1 cellular context compared by ENCODE assay signal in the genomic region with DNA sequence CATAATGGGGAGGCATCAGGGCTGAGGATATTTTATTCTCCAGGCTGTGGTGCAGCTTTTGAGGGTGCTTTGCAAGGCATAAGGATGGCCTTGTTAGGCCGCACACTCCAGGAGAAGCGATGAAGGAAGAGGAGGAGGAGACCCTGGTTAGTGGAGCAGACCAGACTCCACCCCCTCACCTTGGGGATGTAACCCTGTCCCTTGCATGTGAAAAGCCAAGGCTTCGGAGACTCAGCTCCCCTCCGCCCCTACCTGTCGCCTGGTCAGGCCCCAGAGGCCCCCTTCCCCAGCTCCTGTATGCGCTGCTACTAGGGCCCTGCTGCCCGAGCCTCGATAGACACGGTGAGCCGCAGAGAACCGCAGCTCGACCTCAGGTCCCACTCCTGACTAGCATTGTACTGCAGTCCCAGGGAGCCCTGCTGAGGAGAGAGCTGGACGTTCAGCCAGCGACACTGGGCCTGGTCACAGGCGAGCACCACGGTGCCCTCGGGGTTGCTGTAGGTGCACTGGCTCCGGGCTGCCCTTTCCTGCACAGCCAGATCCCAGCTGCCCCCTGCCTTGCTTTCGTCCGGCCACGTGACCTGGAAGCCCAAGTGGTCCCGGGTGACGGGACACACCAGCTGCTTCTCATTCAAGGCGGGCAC.
TF ChIP-seq lines count a peak whose summit lies in the region.

No MANE protein-coding gene starts in this region.

TF ChIP-seq in H1, 55 proteins besides CTCF, POLR2A, EP300 and RAD21:
- TF ChIP-seq KDM5A (IDR thresholded peaks at IDR 0.05; ENCODE audit: low read length) (no peak), POLR2AphosphoS5 (IDR thresholded peaks at IDR 0.05; ENCODE audit: low read depth, low read length) (no peak), CREB1 (IDR thresholded peaks at IDR 0.05) (no peak), SP1 (IDR thresholded peaks at IDR 0.05; ENCODE audit: low read depth, low read length) (no peak), SUZ12 (IDR thresholded peaks at IDR 0.05; ENCODE audit: low read length) (no peak), BACH1 (IDR thresholded peaks at IDR 0.05; ENCODE audit: low read length) (no peak), KDM4A (IDR thresholded peaks at IDR 0.05; ENCODE audit: low read depth, low read length, severe bottlenecking) (no peak), RFX5 (IDR thresholded peaks at IDR 0.05; ENCODE audit: borderline replicate concordance, low read depth, low read length) (no peak), SAP30 (IDR thresholded peaks at IDR 0.05; ENCODE audit: insufficient read depth, insufficient replicate concordance, low read length) (no peak), CHD1 (IDR thresholded peaks at IDR 0.05; ENCODE audit: low read depth, low read length) (no peak), CTBP2 (IDR thresholded peaks at IDR 0.05; ENCODE audit: borderline replicate concordance, insufficient read depth, insufficient read length, low read length) (no peak), GABPA (IDR thresholded peaks at IDR 0.05; ENCODE audit: borderline replicate concordance, insufficient read depth, low read length) (no peak), TEAD4 (IDR thresholded peaks at IDR 0.05; ENCODE audit: low read depth, low read length) (no peak)
- TF ChIP-seq, protein P1, sequence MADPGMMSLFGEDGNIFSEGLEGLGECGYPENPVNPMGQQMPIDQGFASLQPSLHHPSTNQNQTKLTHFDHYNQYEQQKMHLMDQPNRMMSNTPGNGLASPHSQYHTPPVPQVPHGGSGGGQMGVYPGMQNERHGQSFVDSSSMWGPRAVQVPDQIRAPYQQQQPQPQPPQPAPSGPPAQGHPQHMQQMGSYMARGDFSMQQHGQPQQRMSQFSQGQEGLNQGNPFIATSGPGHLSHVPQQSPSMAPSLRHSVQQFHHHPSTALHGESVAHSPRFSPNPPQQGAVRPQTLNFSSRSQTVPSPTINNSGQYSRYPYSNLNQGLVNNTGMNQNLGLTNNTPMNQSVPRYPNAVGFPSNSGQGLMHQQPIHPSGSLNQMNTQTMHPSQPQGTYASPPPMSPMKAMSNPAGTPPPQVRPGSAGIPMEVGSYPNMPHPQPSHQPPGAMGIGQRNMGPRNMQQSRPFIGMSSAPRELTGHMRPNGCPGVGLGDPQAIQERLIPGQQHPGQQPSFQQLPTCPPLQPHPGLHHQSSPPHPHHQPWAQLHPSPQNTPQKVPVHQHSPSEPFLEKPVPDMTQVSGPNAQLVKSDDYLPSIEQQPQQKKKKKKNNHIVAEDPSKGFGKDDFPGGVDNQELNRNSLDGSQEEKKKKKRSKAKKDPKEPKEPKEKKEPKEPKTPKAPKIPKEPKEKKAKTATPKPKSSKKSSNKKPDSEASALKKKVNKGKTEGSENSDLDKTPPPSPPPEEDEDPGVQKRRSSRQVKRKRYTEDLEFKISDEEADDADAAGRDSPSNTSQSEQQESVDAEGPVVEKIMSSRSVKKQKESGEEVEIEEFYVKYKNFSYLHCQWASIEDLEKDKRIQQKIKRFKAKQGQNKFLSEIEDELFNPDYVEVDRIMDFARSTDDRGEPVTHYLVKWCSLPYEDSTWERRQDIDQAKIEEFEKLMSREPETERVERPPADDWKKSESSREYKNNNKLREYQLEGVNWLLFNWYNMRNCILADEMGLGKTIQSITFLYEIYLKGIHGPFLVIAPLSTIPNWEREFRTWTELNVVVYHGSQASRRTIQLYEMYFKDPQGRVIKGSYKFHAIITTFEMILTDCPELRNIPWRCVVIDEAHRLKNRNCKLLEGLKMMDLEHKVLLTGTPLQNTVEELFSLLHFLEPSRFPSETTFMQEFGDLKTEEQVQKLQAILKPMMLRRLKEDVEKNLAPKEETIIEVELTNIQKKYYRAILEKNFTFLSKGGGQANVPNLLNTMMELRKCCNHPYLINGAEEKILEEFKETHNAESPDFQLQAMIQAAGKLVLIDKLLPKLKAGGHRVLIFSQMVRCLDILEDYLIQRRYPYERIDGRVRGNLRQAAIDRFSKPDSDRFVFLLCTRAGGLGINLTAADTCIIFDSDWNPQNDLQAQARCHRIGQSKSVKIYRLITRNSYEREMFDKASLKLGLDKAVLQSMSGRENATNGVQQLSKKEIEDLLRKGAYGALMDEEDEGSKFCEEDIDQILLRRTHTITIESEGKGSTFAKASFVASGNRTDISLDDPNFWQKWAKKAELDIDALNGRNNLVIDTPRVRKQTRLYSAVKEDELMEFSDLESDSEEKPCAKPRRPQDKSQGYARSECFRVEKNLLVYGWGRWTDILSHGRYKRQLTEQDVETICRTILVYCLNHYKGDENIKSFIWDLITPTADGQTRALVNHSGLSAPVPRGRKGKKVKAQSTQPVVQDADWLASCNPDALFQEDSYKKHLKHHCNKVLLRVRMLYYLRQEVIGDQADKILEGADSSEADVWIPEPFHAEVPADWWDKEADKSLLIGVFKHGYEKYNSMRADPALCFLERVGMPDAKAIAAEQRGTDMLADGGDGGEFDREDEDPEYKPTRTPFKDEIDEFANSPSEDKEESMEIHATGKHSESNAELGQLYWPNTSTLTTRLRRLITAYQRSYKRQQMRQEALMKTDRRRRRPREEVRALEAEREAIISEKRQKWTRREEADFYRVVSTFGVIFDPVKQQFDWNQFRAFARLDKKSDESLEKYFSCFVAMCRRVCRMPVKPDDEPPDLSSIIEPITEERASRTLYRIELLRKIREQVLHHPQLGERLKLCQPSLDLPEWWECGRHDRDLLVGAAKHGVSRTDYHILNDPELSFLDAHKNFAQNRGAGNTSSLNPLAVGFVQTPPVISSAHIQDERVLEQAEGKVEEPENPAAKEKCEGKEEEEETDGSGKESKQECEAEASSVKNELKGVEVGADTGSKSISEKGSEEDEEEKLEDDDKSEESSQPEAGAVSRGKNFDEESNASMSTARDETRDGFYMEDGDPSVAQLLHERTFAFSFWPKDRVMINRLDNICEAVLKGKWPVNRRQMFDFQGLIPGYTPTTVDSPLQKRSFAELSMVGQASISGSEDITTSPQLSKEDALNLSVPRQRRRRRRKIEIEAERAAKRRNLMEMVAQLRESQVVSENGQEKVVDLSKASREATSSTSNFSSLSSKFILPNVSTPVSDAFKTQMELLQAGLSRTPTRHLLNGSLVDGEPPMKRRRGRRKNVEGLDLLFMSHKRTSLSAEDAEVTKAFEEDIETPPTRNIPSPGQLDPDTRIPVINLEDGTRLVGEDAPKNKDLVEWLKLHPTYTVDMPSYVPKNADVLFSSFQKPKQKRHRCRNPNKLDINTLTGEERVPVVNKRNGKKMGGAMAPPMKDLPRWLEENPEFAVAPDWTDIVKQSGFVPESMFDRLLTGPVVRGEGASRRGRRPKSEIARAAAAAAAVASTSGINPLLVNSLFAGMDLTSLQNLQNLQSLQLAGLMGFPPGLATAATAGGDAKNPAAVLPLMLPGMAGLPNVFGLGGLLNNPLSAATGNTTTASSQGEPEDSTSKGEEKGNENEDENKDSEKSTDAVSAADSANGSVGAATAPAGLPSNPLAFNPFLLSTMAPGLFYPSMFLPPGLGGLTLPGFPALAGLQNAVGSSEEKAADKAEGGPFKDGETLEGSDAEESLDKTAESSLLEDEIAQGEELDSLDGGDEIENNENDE (IDR thresholded peaks at IDR 0.05; ENCODE audit: insufficient replicate concordance, low read length) = no peak
- TF ChIP-seq, protein P2, sequence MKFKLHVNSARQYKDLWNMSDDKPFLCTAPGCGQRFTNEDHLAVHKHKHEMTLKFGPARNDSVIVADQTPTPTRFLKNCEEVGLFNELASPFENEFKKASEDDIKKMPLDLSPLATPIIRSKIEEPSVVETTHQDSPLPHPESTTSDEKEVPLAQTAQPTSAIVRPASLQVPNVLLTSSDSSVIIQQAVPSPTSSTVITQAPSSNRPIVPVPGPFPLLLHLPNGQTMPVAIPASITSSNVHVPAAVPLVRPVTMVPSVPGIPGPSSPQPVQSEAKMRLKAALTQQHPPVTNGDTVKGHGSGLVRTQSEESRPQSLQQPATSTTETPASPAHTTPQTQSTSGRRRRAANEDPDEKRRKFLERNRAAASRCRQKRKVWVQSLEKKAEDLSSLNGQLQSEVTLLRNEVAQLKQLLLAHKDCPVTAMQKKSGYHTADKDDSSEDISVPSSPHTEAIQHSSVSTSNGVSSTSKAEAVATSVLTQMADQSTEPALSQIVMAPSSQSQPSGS (IDR thresholded peaks at IDR 0.05; ENCODE audit: low read length) = no peak
- TF ChIP-seq, protein P3, sequence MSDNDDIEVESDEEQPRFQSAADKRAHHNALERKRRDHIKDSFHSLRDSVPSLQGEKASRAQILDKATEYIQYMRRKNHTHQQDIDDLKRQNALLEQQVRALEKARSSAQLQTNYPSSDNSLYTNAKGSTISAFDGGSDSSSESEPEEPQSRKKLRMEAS (IDR thresholded peaks at IDR 0.05) = no peak
